In the genomic region with DNA sequence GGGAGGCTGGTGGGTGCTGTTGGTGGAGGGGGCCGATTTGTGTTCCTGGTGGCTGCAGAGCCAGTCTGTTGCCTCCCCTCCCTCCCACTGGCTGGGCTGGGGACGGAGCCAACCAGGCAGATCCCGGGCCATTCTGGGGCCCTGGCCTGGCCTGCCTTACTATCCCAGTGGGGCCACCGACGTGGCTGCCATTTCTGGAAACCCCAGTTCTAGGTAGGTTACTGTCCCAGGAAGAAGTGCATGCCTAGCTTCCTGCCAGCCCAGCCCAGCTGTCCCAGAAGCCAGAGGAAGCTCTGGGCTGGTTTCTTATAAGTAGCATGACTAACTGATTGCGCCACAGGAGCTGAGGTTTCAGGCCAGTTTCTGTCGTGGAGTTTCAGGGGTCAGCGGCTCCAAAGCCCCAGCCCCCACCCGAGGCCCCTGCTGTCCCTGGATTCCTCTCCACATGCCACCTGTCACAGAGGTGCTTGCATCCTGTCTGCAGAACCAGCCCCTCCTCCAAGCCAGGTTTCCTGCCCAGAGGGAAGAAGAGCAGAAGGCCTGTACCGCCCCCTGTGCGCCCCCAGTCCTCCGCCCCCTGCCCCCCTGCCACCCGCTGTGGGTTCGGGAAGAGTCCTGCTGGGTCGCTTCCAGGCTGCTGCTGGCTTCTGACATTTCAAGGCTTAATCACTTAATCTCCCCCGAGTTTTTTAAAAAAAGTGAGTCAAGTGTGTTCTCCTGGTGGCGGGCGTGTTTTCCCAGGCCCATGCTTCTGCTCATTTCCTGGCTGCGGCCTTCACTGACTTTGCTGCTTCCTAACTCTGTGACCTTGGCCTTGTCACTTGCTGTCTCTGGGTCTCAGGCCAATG, we compare ENCODE assay signal across 8 cellular contexts. TPM values are rescaled to one million over a fixed set of nuclear protein-coding genes. Genes with fewer than 3 reads are reported as not detected.
A peak's percentile ranks its signal among the peaks of the same experiment; 100 is the strongest.
DNase-seq lines count a peak whose midpoint lies in the region; ATAC-seq and TF ChIP-seq lines count a peak whose summit lies in the region.

No MANE protein-coding gene starts in this region.

- no peak for TF ChIP-seq CTCF in ovary (IDR thresholded peaks at IDR 0.05)

- H3K9me3 ChIP-seq in ovary, result no peaks in the 10 kb centered on the region

- H3K4me1 ChIP-seq in ovary (ENCODE audit: insufficient read depth), result peaks cover 4% of the 10 kb centered on the region

- TF ChIP-seq EP300 in ovary (IDR thresholded peaks at IDR 0.05), result peak; percentile 89

- TF ChIP-seq POLR2A in ovary (IDR thresholded peaks at IDR 0.05), result no peak

- peak; percentile 33 to 34 for DNase-seq in activated CD4-positive, alpha-beta T cell treated with anti-CD3 and anti-CD28 coated beads for 4 hours
- DNase-seq in activated CD4-positive, alpha-beta T cell treated with anti-CD3 and anti-CD28 coated beads, Interleukin-2, amount 50 U/mL, for 4 hours, result no peak
- peak; percentile 88 for DNase-seq in NOMO-1 treated with DMSO at 0.1 percent for 48 hours (lab: John Stamatoyannopoulos, UW; ENCODE audit: unreplicated experiment)
- DNase-seq in activated naive CD4-positive, alpha-beta T cell treated with anti-CD3 and anti-CD28 coated beads, Interleukin-2, amount 50 U/mL, for 16 hours, result peak; percentile 33
- peak; percentile 90 for DNase-seq in Right ventricle myocardium inferior (ENCODE audit: missing footprints)
- DNase-seq in ovary, result peak in 4 of 5 donors; percentile 38 to 80 (median 48)
- no peak for DNase-seq in retina

- H3K27me3 ChIP-seq in ovary, result no peaks in the 10 kb centered on the region

- no peaks in the 10 kb centered on the region for H3K36me3 ChIP-seq in ovary

- H3K27ac ChIP-seq in ovary, result peak overlapping the region; percentile 36 to 55

- ATAC-seq in Right ventricle myocardium inferior (peak; percentile 85), HG02938 (IDR thresholded peaks at IDR 0.05; ENCODE audit: unreplicated experiment) (no peak)

- intact Hi-C loops in Right ventricle myocardium inferior (cut with DNase I) (loop anchor here (5.0 kb wide), 1 partner anchor 95 kb away; no protein-coding TSS in a partner anchor), ovary (cut with DNase I) (no loop called here)

- H3K4me3 ChIP-seq in ovary, result no peak overlapping the region

- 25 to 42% (median 33%) methylated on average over 17 to 19 of the region's 19 CpGs for WGBS in ovary, 3 donors

RNA-seq across cellular contexts. Expression of a gene that starts 13.2 kb away (rescaled TPM):
- total RNA-seq in Right ventricle myocardium inferior, result 11.1 TPM
- total RNA-seq in ovary, result 10 to 100 TPM; 11.3 to 39.5 (median 17.4) TPM
- 10 to 100 TPM; 13.5 to 26.6 TPM for polyA plus RNA-seq in ovary

RNA-seq across cellular contexts. Expression of a gene that starts 58.4 kb away (rescaled TPM):
- 35.8 TPM for total RNA-seq in Right ventricle myocardium inferior
- total RNA-seq in ovary, result 10 to 100 TPM; 19.8 to 68.4 (median 48.9) TPM
- 10 to 100 TPM; 57.2 to 66.0 TPM for polyA plus RNA-seq in ovary

Comparison
In these comparisons a context has a peak if more than half of its experiments do, and no peak if none do; other contexts are left out.
1. DNase-seq: peak in activated CD4-positive, alpha-beta T cell treated with anti-CD3 and anti-CD28 coated beads for 4 hours (2 of 2), NOMO-1 treated with DMSO at 0.1 percent for 48 hours (single experiment), activated naive CD4-positive, alpha-beta T cell treated with anti-CD3 and anti-CD28 coated beads, Interleukin-2, amount 50 U/mL, for 16 hours (single experiment), Right ventricle myocardium inferior (single experiment) and ovary (4 of 5); none in activated CD4-positive, alpha-beta T cell treated with anti-CD3 and anti-CD28 coated beads, Interleukin-2, amount 50 U/mL, for 4 hours (0 of 2) and retina (single experiment).